ENCODE assay signal across 1 cellular context in genomic region chr1:150295476-150295875, GRCh38.
TF ChIP-seq lines count a peak whose summit lies in the region.

No MANE protein-coding gene starts in this region.

TF ChIP-seq in GM23338, 12 proteins besides CTCF, POLR2A, EP300 and RAD21:
- TF ChIP-seq ETS1 (IDR thresholded peaks at IDR 0.05) (no peak), JUNB (IDR thresholded peaks at IDR 0.05; ENCODE audit: unreplicated experiment) (no peak), REST (IDR thresholded peaks at IDR 0.05; ENCODE audit: unreplicated experiment) (no peak), ZNF114 (CRISPR knock-in tag; IDR thresholded peaks at IDR 0.05) (no peak), EZH2phosphoT487 (IDR thresholded peaks at IDR 0.05; ENCODE audit: unreplicated experiment) (no peak), CREB1 (CRISPR knock-in tag; IDR thresholded peaks at IDR 0.05; ENCODE audit: low read depth) (no peak), ZNF331 (CRISPR knock-in tag; IDR thresholded peaks at IDR 0.05; ENCODE audit: low read depth) (no peak), POLR2AphosphoS5 (IDR thresholded peaks at IDR 0.05; ENCODE audit: low read depth) (no peak), STAT1 (IDR thresholded peaks at IDR 0.05; ENCODE audit: unreplicated experiment) (no peak), ZNF462 (CRISPR knock-in tag; IDR thresholded peaks at IDR 0.05) (no peak), EZH2 (IDR thresholded peaks at IDR 0.05; ENCODE audit: low read depth, unreplicated experiment) (no peak), NANOG (IDR thresholded peaks at IDR 0.05; ENCODE audit: borderline replicate concordance) (no peak)
